In genomic region chr6:152765331-152765730, GRCh38 we compare ENCODE assay signal across 9 cellular contexts. TPM values are rescaled to one million over a fixed set of nuclear protein-coding genes. Genes with fewer than 3 reads are reported as not detected.
"Had no signal": no experiment of that assay in that cellular context is flagged by ENCODE, and none has a peak within 500 bp of the region (broad histone marks: within the 10 kb centered on the region; RNA-seq: fewer than 3 reads in every experiment).

No MANE protein-coding gene starts in this region.

- DNase-seq: IMR-90, KBM-7, KG1 had no signal

- FAIRE-seq: HTR-8/SVneo had no signal

- H3K9ac ChIP-seq: KMS-11 had no signal

- H3K4me2 ChIP-seq: KMS-11 had no signal

- H3K27ac ChIP-seq: HL-60, KMS-11 had no signal

RNA-seq across cellular contexts. Expression of gene VIP, which starts 14.7 kb away (rescaled TPM):
- total RNA-seq: HT-29, HT1080, IMR-90 had no signal
- polyA plus RNA-seq: IgD-negative memory B cell, IMR-90 had no signal
